ENCODE assay signal across 21 cellular contexts in genomic region chr4:149923736-149924135, GRCh38.
"Had no signal": no experiment of that assay in that cellular context is flagged by ENCODE, and none has a peak within 500 bp of the region (broad histone marks: within the 10 kb centered on the region; RNA-seq: fewer than 3 reads in every experiment).

No MANE protein-coding gene starts in this region.

- ATAC-seq: activated naive CD4-positive, alpha-beta T cell treated with anti-CD3 and anti-CD28 coated beads, Interleukin-2, amount 50 U/mL, for 72 hours; activated T-helper 17 cell treated with anti-CD3 and anti-CD28 coated beads, Interleukin-2, amount 50 U/mL, for 72 hours; naive thymus-derived CD4-positive, alpha-beta T cell; stimulated activated naive CD8-positive, alpha-beta T cell treated with anti-CD3 and anti-CD28 coated beads, Interleukin-15, Interleukin-2, amounts not matched to agents 100 U/mL and 50 U/mL, for 24 hours had no signal

- H3K27me3 ChIP-seq: spleen, thyroid gland had no signal

- H3K9me3 Mint-ChIP-seq: activated naive CD4-positive, alpha-beta T cell treated with anti-CD3 and anti-CD28 coated beads, Interleukin-2, amount 50 U/mL, for 72 hours; activated T-cell treated with anti-CD3 and anti-CD28 coated beads, Interleukin-2, amount 50 U/mL, for 24 hours; activated T-helper 17 cell treated with anti-CD3 and anti-CD28 coated beads, Interleukin-2, amount 50 U/mL, for 72 hours; dendritic cell treated with granulocyte-macrophage colony-stimulating factor and Interleukin-4, amounts not matched to agents 40 ng/mL and 50 ng/mL, for 4 days; neural crest cell had no signal

- FAIRE-seq: kidney had no signal

- H3K27ac Mint-ChIP-seq: activated naive CD4-positive, alpha-beta T cell treated with anti-CD3 and anti-CD28 coated beads, Interleukin-2, amount 50 U/mL, for 72 hours; activated T-cell treated with anti-CD3 and anti-CD28 coated beads, Interleukin-2, amount 50 U/mL, for 24 hours; activated T-helper 17 cell treated with anti-CD3 and anti-CD28 coated beads, Interleukin-2, amount 50 U/mL, for 72 hours; brain; dendritic cell treated with granulocyte-macrophage colony-stimulating factor and Interleukin-4, amounts not matched to agents 40 ng/mL and 50 ng/mL, for 4 days; naive thymus-derived CD4-positive, alpha-beta T cell; progenitor cell of endocrine pancreas had no signal

- DNase-seq: activated CD8-positive, alpha-beta memory T cell treated with anti-CD3 and anti-CD28 coated beads for 24 hours; activated CD8-positive, alpha-beta memory T cell treated with anti-CD3 and anti-CD28 coated beads, Interleukin-2, amount 50 U/mL, for 4 hours; activated T-cell treated with anti-CD3 and anti-CD28 coated beads, Interleukin-2, amount 50 U/mL, for 24 hours; aorta; effector CD4-positive, alpha-beta T cell; erythroblast; foreskin fibroblast; kidney; naive thymus-derived CD4-positive, alpha-beta T cell; spleen; stimulated activated CD4-positive, alpha-beta T cell treated with anti-CD3 and anti-CD28 coated beads, Interleukin-4, amount 100 ng/mL, for 1 hour; stimulated activated naive CD8-positive, alpha-beta T cell treated with anti-CD3 and anti-CD28 coated beads, Interleukin-15, Interleukin-2, amounts not matched to agents 100 U/mL and 50 U/mL, for 24 hours; thyroid gland; WERI-Rb-1 had no signal

- H3K36me3 ChIP-seq: spleen, thyroid gland, WERI-Rb-1 had no signal

- H3K27ac ChIP-seq: spleen, thyroid gland, WERI-Rb-1 had no signal

- H3K36me3 Mint-ChIP-seq: activated naive CD4-positive, alpha-beta T cell treated with anti-CD3 and anti-CD28 coated beads, Interleukin-2, amount 50 U/mL, for 72 hours; brain; naive thymus-derived CD4-positive, alpha-beta T cell had no signal

- H3K4me3 ChIP-seq: lung, spleen, thyroid gland had no signal

- H3K4me3 Mint-ChIP-seq: activated T-cell treated with anti-CD3 and anti-CD28 coated beads, Interleukin-2, amount 50 U/mL, for 24 hours; activated T-helper 17 cell treated with anti-CD3 and anti-CD28 coated beads, Interleukin-2, amount 50 U/mL, for 72 hours; brain; dendritic cell treated with granulocyte-macrophage colony-stimulating factor and Interleukin-4, amounts not matched to agents 40 ng/mL and 50 ng/mL, for 4 days; naive thymus-derived CD4-positive, alpha-beta T cell; neural crest cell had no signal

- H3K9me3 ChIP-seq: spleen, thyroid gland had no signal

- H3K4me1 ChIP-seq: spleen, thyroid gland had no signal

- H3K4me1 Mint-ChIP-seq: activated T-helper 17 cell treated with anti-CD3 and anti-CD28 coated beads, Interleukin-2, amount 50 U/mL, for 72 hours; brain; naive thymus-derived CD4-positive, alpha-beta T cell; neural crest cell had no signal

- H3K27me3 Mint-ChIP-seq: activated T-cell treated with anti-CD3 and anti-CD28 coated beads, Interleukin-2, amount 50 U/mL, for 24 hours; activated T-helper 17 cell treated with anti-CD3 and anti-CD28 coated beads, Interleukin-2, amount 50 U/mL, for 72 hours; brain; dendritic cell treated with granulocyte-macrophage colony-stimulating factor and Interleukin-4, amounts not matched to agents 40 ng/mL and 50 ng/mL, for 4 days; progenitor cell of endocrine pancreas had no signal
